In the genomic region with DNA sequence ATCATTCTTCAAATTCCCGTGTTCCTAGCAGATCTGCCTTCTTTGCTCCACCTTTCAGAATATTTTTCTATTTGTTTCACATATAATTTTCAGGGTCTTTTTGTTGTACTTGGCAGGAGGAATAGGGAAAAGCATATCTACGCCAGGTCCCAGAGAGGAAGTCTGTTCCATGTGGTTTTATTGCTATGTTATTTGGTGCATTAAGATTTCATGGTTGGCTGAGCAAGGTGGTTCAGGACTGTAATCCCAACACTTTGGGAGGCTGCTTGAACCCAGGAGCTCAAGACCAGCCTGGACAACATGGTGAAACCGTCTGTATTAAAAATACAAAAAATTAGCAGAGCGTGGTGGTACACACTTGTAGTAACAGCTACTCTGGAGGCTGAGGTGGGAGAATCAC, we compare ENCODE assay signal across 30 cellular contexts.
"Had no signal": no experiment of that assay in that cellular context is flagged by ENCODE, and none has a peak within 500 bp of the region (broad histone marks: within the 10 kb centered on the region; RNA-seq: fewer than 3 reads in every experiment).

No MANE protein-coding gene starts in this region.

- H3K4me3 ChIP-seq: adrenal gland, ascending aorta, body of pancreas, esophagus muscularis mucosa, gastroesophageal sphincter, heart right ventricle had no signal

- H3K4me1 Mint-ChIP-seq: activated CD4-positive, alpha-beta T cell treated with anti-CD3 and anti-CD28 coated beads for 36 hours; activated CD4-positive, alpha-beta T cell treated with anti-CD3 and anti-CD28 coated beads, Interleukin-2, amount 10 ng/mL, durations not matched to agents 24 days and 14 days; activated CD8-positive, alpha-beta memory T cell treated with anti-CD3 and anti-CD28 coated beads, Interleukin-2, amount 10 ng/mL, durations not matched to agents 7 days and 5 days; activated naive CD4-positive, alpha-beta T cell treated with anti-CD3 and anti-CD28 coated beads, Interleukin-2, amount 50 U/mL, for 24 hours; activated naive CD8-positive, alpha-beta T cell treated with anti-CD3 and anti-CD28 coated beads for 36 hours had no signal

- H3K27ac ChIP-seq: adrenal gland, ascending aorta, body of pancreas, esophagus muscularis mucosa, foreskin keratinocyte, gastroesophageal sphincter, heart right ventricle had no signal

- H3K36me3 ChIP-seq: adrenal gland, ascending aorta, esophagus muscularis mucosa, gastroesophageal sphincter, heart right ventricle had no signal

- DNase-seq: activated CD4-positive, alpha-beta memory T cell treated with anti-CD3 and anti-CD28 coated beads for 36 hours; activated CD4-positive, alpha-beta T cell treated with anti-CD3 and anti-CD28 coated beads for 36 hours; activated CD4-positive, alpha-beta T cell treated with anti-CD3 and anti-CD28 coated beads, Interleukin-2, amount 10 ng/mL, durations not matched to agents 24 days and 14 days; activated CD4-positive, CD25-positive, alpha-beta regulatory T cell; activated CD4-positive, CD25-positive, alpha-beta regulatory T cell treated with anti-CD3 and anti-CD28 coated beads, Interleukin-2, amount 50 U/mL, for 72 hours; activated CD8-positive, alpha-beta memory T cell treated with anti-CD3 and anti-CD28 coated beads, Interleukin-2, amount 10 ng/mL, durations not matched to agents 7 days and 5 days; activated CD8-positive, alpha-beta memory T cell treated with anti-CD3 and anti-CD28 coated beads, Interleukin-2, amount 50 U/mL, for 4 hours; activated CD8-positive, alpha-beta T cell treated with anti-CD3 and anti-CD28 coated beads, Interleukin-2, amount 10 ng/mL, durations not matched to agents 7 days and 5 days; activated gamma-delta T cell; activated naive CD4-positive, alpha-beta T cell treated with Interleukin-2 at 50 U/mL for 16 hours; activated naive CD8-positive, alpha-beta T cell treated with anti-CD3 and anti-CD28 coated beads for 36 hours; activated naive CD8-positive, alpha-beta T cell treated with anti-CD3 and anti-CD28 coated beads, Interleukin-2, amount 50 U/mL, for 24 hours; activated T-cell treated with anti-CD3 and anti-CD28 coated beads for 4 hours; activated T-cell treated with anti-CD3 and anti-CD28 coated beads, Interleukin-2, amount 50 U/mL, for 24 hours; activated T-cell treated with anti-CD3 and anti-CD28 coated beads, Interleukin-2, amount 50 U/mL, for 72 hours; adrenal gland; body of pancreas; caudate nucleus; cortex of kidney; dermis blood vessel endothelial cell; effector CD4-positive, alpha-beta T cell; effector memory CD8-positive, alpha-beta T cell; erythroblast; foreskin keratinocyte; heart right ventricle; T-helper 2 cell had no signal

- H3K4me1 ChIP-seq: adrenal gland, ascending aorta, body of pancreas, foreskin keratinocyte, heart right ventricle had no signal

- H3K27me3 ChIP-seq: ascending aorta, body of pancreas, esophagus muscularis mucosa, gastroesophageal sphincter had no signal

- H3K36me3 Mint-ChIP-seq: activated CD4-positive, alpha-beta memory T cell treated with anti-CD3 and anti-CD28 coated beads for 36 hours; activated CD8-positive, alpha-beta memory T cell treated with anti-CD3 and anti-CD28 coated beads, Interleukin-2, amount 10 ng/mL, durations not matched to agents 7 days and 5 days; activated naive CD4-positive, alpha-beta T cell treated with anti-CD3 and anti-CD28 coated beads, Interleukin-2, amount 50 U/mL, for 24 hours; activated naive CD8-positive, alpha-beta T cell treated with anti-CD3 and anti-CD28 coated beads for 36 hours had no signal

- H3K9me3 Mint-ChIP-seq: activated CD4-positive, alpha-beta memory T cell treated with anti-CD3 and anti-CD28 coated beads for 36 hours; activated CD4-positive, alpha-beta T cell treated with anti-CD3 and anti-CD28 coated beads, Interleukin-2, amount 10 ng/mL, durations not matched to agents 24 days and 14 days; activated naive CD4-positive, alpha-beta T cell treated with anti-CD3 and anti-CD28 coated beads, Interleukin-2, amount 50 U/mL, for 24 hours; activated naive CD8-positive, alpha-beta T cell treated with anti-CD3 and anti-CD28 coated beads for 36 hours; activated naive CD8-positive, alpha-beta T cell treated with anti-CD3 and anti-CD28 coated beads, Interleukin-2, amount 50 U/mL, for 24 hours; activated T-cell treated with anti-CD3 and anti-CD28 coated beads, Interleukin-2, amount 50 U/mL, for 24 hours; activated T-cell treated with anti-CD3 and anti-CD28 coated beads, Interleukin-2, amount 50 U/mL, for 72 hours; effector memory CD8-positive, alpha-beta T cell had no signal

- H3K4me3 Mint-ChIP-seq: activated CD4-positive, alpha-beta memory T cell treated with anti-CD3 and anti-CD28 coated beads for 36 hours; activated CD4-positive, alpha-beta T cell treated with anti-CD3 and anti-CD28 coated beads for 36 hours; activated CD4-positive, alpha-beta T cell treated with anti-CD3 and anti-CD28 coated beads, Interleukin-2, amount 10 ng/mL, durations not matched to agents 24 days and 14 days; activated CD8-positive, alpha-beta memory T cell treated with anti-CD3 and anti-CD28 coated beads, Interleukin-2, amount 10 ng/mL, durations not matched to agents 7 days and 5 days; activated CD8-positive, alpha-beta T cell treated with anti-CD3 and anti-CD28 coated beads, Interleukin-2, amount 10 ng/mL, durations not matched to agents 7 days and 5 days; activated naive CD4-positive, alpha-beta T cell treated with anti-CD3 and anti-CD28 coated beads, Interleukin-2, amount 50 U/mL, for 24 hours; activated naive CD8-positive, alpha-beta T cell treated with anti-CD3 and anti-CD28 coated beads for 36 hours; activated naive CD8-positive, alpha-beta T cell treated with anti-CD3 and anti-CD28 coated beads, Interleukin-2, amount 50 U/mL, for 24 hours; activated T-cell treated with anti-CD3 and anti-CD28 coated beads, Interleukin-2, amount 50 U/mL, for 24 hours; activated T-cell treated with anti-CD3 and anti-CD28 coated beads, Interleukin-2, amount 50 U/mL, for 72 hours; effector memory CD8-positive, alpha-beta T cell had no signal

- H3K9me3 ChIP-seq: adrenal gland, ascending aorta, body of pancreas, esophagus muscularis mucosa, gastroesophageal sphincter, heart right ventricle had no signal

- H3K27ac Mint-ChIP-seq: activated CD4-positive, alpha-beta memory T cell treated with anti-CD3 and anti-CD28 coated beads for 36 hours; activated CD4-positive, alpha-beta T cell treated with anti-CD3 and anti-CD28 coated beads for 36 hours; activated CD4-positive, alpha-beta T cell treated with anti-CD3 and anti-CD28 coated beads, Interleukin-2, amount 10 ng/mL, durations not matched to agents 24 days and 14 days; activated CD8-positive, alpha-beta memory T cell treated with anti-CD3 and anti-CD28 coated beads, Interleukin-2, amount 10 ng/mL, durations not matched to agents 7 days and 5 days; activated CD8-positive, alpha-beta T cell treated with anti-CD3 and anti-CD28 coated beads, Interleukin-2, amount 10 ng/mL, durations not matched to agents 7 days and 5 days; activated naive CD4-positive, alpha-beta T cell treated with anti-CD3 and anti-CD28 coated beads, Interleukin-2, amount 50 U/mL, for 24 hours; activated naive CD8-positive, alpha-beta T cell treated with anti-CD3 and anti-CD28 coated beads for 36 hours; activated naive CD8-positive, alpha-beta T cell treated with anti-CD3 and anti-CD28 coated beads, Interleukin-2, amount 50 U/mL, for 24 hours; activated T-cell treated with anti-CD3 and anti-CD28 coated beads, Interleukin-2, amount 50 U/mL, for 24 hours; activated T-cell treated with anti-CD3 and anti-CD28 coated beads, Interleukin-2, amount 50 U/mL, for 72 hours; effector memory CD8-positive, alpha-beta T cell had no signal
